ENCODE assay signal across 1 cellular context in the genomic region with DNA sequence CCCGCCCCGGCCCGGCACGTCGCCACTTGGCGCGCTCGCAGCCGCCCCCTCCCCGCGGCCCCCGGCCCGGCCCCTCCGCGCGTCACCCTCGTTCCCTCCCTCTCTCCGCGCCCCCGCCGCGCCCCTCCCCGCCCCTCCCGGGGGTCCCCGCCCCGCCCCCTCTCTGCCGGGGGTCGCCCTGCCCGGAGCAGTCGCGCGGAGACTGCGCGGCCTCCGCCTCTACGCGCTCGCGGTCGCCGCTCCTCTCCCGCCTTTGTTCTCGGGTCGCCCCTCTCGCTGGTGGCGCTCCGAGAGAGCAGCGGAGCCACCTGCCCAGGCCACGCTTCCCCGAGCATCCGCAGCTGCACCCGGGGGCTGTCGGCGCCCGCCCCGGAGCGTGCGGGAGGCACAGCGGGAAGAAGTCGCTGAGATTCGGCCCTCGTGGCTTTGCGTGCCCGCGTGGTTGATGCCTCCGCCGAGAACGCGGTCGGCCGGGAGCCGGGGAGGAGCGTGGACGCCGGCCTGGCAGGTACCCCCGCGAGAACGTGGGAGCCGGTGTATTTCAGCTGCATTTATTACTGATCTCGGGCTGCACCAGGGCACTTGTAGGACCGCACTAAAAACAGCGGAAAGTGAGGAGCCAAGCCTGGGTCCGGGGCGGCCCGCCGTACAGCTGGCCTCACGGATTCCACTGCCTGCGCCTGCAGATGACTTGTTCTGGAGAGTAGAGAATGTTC.
A peak's percentile ranks its signal among the peaks of the same experiment; 100 is the strongest.
TF ChIP-seq lines count a peak whose summit lies in the region.

No MANE protein-coding gene starts in this region.

TF ChIP-seq in K562, 482 proteins besides CTCF, POLR2A, EP300 and RAD21 (continued from another document and continues in another):
- TF ChIP-seq ZBTB7A (IDR thresholded peaks at IDR 0.05; ENCODE audit: borderline replicate concordance, control insufficient read depth, low read depth, low read length): peak; percentile 84; the same call in 1 of the 2 replicates
- no peak for TF ChIP-seq SMARCE1 (IDR thresholded peaks at IDR 0.05)
- TF ChIP-seq, protein P1, sequence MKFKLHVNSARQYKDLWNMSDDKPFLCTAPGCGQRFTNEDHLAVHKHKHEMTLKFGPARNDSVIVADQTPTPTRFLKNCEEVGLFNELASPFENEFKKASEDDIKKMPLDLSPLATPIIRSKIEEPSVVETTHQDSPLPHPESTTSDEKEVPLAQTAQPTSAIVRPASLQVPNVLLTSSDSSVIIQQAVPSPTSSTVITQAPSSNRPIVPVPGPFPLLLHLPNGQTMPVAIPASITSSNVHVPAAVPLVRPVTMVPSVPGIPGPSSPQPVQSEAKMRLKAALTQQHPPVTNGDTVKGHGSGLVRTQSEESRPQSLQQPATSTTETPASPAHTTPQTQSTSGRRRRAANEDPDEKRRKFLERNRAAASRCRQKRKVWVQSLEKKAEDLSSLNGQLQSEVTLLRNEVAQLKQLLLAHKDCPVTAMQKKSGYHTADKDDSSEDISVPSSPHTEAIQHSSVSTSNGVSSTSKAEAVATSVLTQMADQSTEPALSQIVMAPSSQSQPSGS (CRISPR knock-in tag; IDR thresholded peaks at IDR 0.05): peak; percentile 77
- peak; percentile 95 for TF ChIP-seq L3MBTL2 (IDR thresholded peaks at IDR 0.05)
- TF ChIP-seq, protein P2, sequence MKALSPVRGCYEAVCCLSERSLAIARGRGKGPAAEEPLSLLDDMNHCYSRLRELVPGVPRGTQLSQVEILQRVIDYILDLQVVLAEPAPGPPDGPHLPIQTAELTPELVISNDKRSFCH (CRISPR knock-in tag; IDR thresholded peaks at IDR 0.05): no peak
- TF ChIP-seq, protein P2 (tag; IDR thresholded peaks at IDR 0.05): 0 out of 2 replicates have a peak, but pooled peaks have one; percentile 81
- TF ChIP-seq CEBPG (CRISPR knock-in tag; IDR thresholded peaks at IDR 0.05): no peak
- no peak for TF ChIP-seq CEBPG (tag; conservative IDR thresholded peaks at IDR 0.05 in 1 of 2, IDR thresholded peaks at IDR 0.05 in 1 of 2)
- peak; percentile 50 to 75; a peak in 3 of 4 replicates for TF ChIP-seq MAZ (CRISPR knock-in tag; conservative IDR thresholded peaks at IDR 0.05 in 1 of 2, IDR thresholded peaks at IDR 0.05 in 1 of 2)
- TF ChIP-seq, protein P3, sequence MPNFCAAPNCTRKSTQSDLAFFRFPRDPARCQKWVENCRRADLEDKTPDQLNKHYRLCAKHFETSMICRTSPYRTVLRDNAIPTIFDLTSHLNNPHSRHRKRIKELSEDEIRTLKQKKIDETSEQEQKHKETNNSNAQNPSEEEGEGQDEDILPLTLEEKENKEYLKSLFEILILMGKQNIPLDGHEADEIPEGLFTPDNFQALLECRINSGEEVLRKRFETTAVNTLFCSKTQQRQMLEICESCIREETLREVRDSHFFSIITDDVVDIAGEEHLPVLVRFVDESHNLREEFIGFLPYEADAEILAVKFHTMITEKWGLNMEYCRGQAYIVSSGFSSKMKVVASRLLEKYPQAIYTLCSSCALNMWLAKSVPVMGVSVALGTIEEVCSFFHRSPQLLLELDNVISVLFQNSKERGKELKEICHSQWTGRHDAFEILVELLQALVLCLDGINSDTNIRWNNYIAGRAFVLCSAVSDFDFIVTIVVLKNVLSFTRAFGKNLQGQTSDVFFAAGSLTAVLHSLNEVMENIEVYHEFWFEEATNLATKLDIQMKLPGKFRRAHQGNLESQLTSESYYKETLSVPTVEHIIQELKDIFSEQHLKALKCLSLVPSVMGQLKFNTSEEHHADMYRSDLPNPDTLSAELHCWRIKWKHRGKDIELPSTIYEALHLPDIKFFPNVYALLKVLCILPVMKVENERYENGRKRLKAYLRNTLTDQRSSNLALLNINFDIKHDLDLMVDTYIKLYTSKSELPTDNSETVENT (CRISPR knock-in tag; IDR thresholded peaks at IDR 0.05): peak; percentile 33; the same call in 1 of the 2 replicates
- peak; percentile 65; the same call in 1 of the 2 replicates for TF ChIP-seq TOE1 (IDR thresholded peaks at IDR 0.05; ENCODE audit: borderline replicate concordance)
- no peak for TF ChIP-seq TOE1 (CRISPR knock-in tag; IDR thresholded peaks at IDR 0.05; ENCODE audit: borderline replicate concordance, low read depth)
- TF ChIP-seq MED1 (CRISPR knock-in tag; IDR thresholded peaks at IDR 0.05; ENCODE audit: borderline replicate concordance): no peak
- peak; percentile 82 for TF ChIP-seq MYC (IDR thresholded peaks at IDR 0.05; ENCODE audit: low read depth, low read length)
- peak; percentile 75; the same call in 1 of the 2 replicates for TF ChIP-seq MYC (CRISPR knock-in tag; IDR thresholded peaks at IDR 0.05; ENCODE audit: borderline replicate concordance, low read depth)
- TF ChIP-seq, protein P4, sequence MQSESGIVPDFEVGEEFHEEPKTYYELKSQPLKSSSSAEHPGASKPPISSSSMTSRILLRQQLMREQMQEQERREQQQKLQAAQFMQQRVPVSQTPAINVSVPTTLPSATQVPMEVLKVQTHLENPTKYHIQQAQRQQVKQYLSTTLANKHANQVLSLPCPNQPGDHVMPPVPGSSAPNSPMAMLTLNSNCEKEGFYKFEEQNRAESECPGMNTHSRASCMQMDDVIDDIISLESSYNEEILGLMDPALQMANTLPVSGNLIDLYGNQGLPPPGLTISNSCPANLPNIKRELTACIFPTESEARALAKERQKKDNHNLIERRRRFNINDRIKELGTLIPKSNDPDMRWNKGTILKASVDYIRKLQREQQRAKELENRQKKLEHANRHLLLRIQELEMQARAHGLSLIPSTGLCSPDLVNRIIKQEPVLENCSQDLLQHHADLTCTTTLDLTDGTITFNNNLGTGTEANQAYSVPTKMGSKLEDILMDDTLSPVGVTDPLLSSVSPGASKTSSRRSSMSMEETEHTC (IDR thresholded peaks at IDR 0.05): 0 out of 2 replicates have a peak, but pooled peaks have one; percentile 14
- peak; percentile 35; the same call in 1 of the 2 replicates for TF ChIP-seq IRF2 (CRISPR knock-in tag; IDR thresholded peaks at IDR 0.05)
- peak; percentile 84; the same call in 1 of the 2 replicates for TF ChIP-seq ZBTB1 (CRISPR knock-in tag; IDR thresholded peaks at IDR 0.05; ENCODE audit: borderline replicate concordance, low read depth)
- no peak for TF ChIP-seq SNRNP70 (optimal IDR thresholded peaks at IDR 0.05; ENCODE audit: low read depth, low read length)
- peak; percentile 34; the same call in 1 of the 2 replicates for TF ChIP-seq BRD4 (IDR thresholded peaks at IDR 0.05)
- TF ChIP-seq MAFF (IDR thresholded peaks at IDR 0.05; ENCODE audit: low read length): no peak
- 0 out of 4 replicates have a peak, but pooled peaks of 1 of the 2 experiments have one; percentile 30 for TF ChIP-seq FOXA3 (CRISPR knock-in tag; conservative IDR thresholded peaks at IDR 0.05 in 1 of 2, IDR thresholded peaks at IDR 0.05 in 1 of 2)
- TF ChIP-seq, protein P5, sequence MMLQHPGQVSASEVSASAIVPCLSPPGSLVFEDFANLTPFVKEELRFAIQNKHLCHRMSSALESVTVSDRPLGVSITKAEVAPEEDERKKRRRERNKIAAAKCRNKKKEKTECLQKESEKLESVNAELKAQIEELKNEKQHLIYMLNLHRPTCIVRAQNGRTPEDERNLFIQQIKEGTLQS (IDR thresholded peaks at IDR 0.05): no peak
- TF ChIP-seq, protein P5 (CRISPR knock-in tag; conservative IDR thresholded peaks at IDR 0.05): peak; percentile 57; the same call in 1 of the 2 replicates
- TF ChIP-seq HMGN3 (IDR thresholded peaks at IDR 0.05; ENCODE audit: borderline replicate concordance, extremely low read depth, insufficient read length, low read depth, low read length): peak; percentile 71
- peak in 1 of 2 experiments; percentile 21; a peak in 1 of 3 replicates for TF ChIP-seq CBX3 (IDR thresholded peaks at IDR 0.05; ENCODE audit: borderline replicate concordance in 1 of 2, low read length in 2 of 2)
- TF ChIP-seq TBP (optimal IDR thresholded peaks at IDR 0.05; ENCODE audit: low read depth, low read length): peak; percentile 38
- TF ChIP-seq, protein P6, sequence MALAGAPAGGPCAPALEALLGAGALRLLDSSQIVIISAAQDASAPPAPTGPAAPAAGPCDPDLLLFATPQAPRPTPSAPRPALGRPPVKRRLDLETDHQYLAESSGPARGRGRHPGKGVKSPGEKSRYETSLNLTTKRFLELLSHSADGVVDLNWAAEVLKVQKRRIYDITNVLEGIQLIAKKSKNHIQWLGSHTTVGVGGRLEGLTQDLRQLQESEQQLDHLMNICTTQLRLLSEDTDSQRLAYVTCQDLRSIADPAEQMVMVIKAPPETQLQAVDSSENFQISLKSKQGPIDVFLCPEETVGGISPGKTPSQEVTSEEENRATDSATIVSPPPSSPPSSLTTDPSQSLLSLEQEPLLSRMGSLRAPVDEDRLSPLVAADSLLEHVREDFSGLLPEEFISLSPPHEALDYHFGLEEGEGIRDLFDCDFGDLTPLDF (CRISPR knock-in tag; IDR thresholded peaks at IDR 0.05): peak; percentile 85; the same call in 1 of the 2 replicates
- peak; percentile 65 for TF ChIP-seq FIP1L1 (IDR thresholded peaks at IDR 0.05; ENCODE audit: low read depth, low read length, poor library complexity, severe bottlenecking)
- 0 out of 4 replicates have a peak, but pooled peaks of 1 of the 2 experiments have one; percentile 30 for TF ChIP-seq TBL1XR1 (IDR thresholded peaks at IDR 0.05; ENCODE audit: low read length in 2 of 2)
- TF ChIP-seq POLR2G (IDR thresholded peaks at IDR 0.05; ENCODE audit: low read depth, low read length): peak; percentile 91
- peak; percentile 83 for TF ChIP-seq RB1 (IDR thresholded peaks at IDR 0.05; ENCODE audit: low read depth)
- peak; percentile 81 for TF ChIP-seq FUS (optimal IDR thresholded peaks at IDR 0.05; ENCODE audit: low read depth, low read length)
- TF ChIP-seq TGIF2 (CRISPR knock-in tag; IDR thresholded peaks at IDR 0.05): peak; percentile 79; the same call in 1 of the 2 replicates
- TF ChIP-seq BACH1 (tag; IDR thresholded peaks at IDR 0.05): no peak
- no peak for TF ChIP-seq ILK (tag; IDR thresholded peaks at IDR 0.05; ENCODE audit: borderline replicate concordance, low read depth)
- TF ChIP-seq GTF2F1 (IDR thresholded peaks at IDR 0.05; ENCODE audit: low read depth, low read length): no peak
- 0 out of 2 replicates have a peak, but pooled peaks have one; percentile 34 for TF ChIP-seq EHMT2 (IDR thresholded peaks at IDR 0.05)
- 0 out of 2 replicates have a peak, but pooled peaks have one; percentile 23 for TF ChIP-seq PHB (CRISPR knock-in tag; IDR thresholded peaks at IDR 0.05)
- peak; percentile 58; the same call in 1 of the 2 replicates for TF ChIP-seq TRIM28 (IDR thresholded peaks at IDR 0.05)
- TF ChIP-seq MCM2 (IDR thresholded peaks at IDR 0.05; ENCODE audit: low read depth): no peak
- TF ChIP-seq SAFB (IDR thresholded peaks at IDR 0.05; ENCODE audit: borderline replicate concordance, low read depth, low read length): peak; percentile 89
- TF ChIP-seq NCOA2 (IDR thresholded peaks at IDR 0.05; ENCODE audit: partially characterized antibody in 2 of 2): no peak
- TF ChIP-seq, protein P7, sequence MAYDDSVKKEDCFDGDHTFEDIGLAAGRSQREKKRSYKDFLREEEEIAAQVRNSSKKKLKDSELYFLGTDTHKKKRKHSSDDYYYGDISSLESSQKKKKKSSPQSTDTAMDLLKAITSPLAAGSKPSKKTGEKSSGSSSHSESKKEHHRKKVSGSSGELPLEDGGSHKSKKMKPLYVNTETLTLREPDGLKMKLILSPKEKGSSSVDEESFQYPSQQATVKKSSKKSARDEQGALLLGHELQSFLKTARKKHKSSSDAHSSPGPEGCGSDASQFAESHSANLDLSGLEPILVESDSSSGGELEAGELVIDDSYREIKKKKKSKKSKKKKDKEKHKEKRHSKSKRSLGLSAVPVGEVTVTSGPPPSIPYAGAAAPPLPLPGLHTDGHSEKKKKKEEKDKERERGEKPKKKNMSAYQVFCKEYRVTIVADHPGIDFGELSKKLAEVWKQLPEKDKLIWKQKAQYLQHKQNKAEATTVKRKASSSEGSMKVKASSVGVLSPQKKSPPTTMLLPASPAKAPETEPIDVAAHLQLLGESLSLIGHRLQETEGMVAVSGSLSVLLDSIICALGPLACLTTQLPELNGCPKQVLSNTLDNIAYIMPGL (CRISPR knock-in tag; IDR thresholded peaks at IDR 0.05): peak; percentile 75; the same call in 1 of the 2 replicates
- 0 out of 2 replicates have a peak, but pooled peaks have one; percentile 37 for TF ChIP-seq NBN (IDR thresholded peaks at IDR 0.05; ENCODE audit: low read depth)
- peak; percentile 67 for TF ChIP-seq RBBP5 (IDR thresholded peaks at IDR 0.05; ENCODE audit: borderline replicate concordance, insufficient read depth, low read length, poor library complexity, severe bottlenecking)
- TF ChIP-seq, protein P8, sequence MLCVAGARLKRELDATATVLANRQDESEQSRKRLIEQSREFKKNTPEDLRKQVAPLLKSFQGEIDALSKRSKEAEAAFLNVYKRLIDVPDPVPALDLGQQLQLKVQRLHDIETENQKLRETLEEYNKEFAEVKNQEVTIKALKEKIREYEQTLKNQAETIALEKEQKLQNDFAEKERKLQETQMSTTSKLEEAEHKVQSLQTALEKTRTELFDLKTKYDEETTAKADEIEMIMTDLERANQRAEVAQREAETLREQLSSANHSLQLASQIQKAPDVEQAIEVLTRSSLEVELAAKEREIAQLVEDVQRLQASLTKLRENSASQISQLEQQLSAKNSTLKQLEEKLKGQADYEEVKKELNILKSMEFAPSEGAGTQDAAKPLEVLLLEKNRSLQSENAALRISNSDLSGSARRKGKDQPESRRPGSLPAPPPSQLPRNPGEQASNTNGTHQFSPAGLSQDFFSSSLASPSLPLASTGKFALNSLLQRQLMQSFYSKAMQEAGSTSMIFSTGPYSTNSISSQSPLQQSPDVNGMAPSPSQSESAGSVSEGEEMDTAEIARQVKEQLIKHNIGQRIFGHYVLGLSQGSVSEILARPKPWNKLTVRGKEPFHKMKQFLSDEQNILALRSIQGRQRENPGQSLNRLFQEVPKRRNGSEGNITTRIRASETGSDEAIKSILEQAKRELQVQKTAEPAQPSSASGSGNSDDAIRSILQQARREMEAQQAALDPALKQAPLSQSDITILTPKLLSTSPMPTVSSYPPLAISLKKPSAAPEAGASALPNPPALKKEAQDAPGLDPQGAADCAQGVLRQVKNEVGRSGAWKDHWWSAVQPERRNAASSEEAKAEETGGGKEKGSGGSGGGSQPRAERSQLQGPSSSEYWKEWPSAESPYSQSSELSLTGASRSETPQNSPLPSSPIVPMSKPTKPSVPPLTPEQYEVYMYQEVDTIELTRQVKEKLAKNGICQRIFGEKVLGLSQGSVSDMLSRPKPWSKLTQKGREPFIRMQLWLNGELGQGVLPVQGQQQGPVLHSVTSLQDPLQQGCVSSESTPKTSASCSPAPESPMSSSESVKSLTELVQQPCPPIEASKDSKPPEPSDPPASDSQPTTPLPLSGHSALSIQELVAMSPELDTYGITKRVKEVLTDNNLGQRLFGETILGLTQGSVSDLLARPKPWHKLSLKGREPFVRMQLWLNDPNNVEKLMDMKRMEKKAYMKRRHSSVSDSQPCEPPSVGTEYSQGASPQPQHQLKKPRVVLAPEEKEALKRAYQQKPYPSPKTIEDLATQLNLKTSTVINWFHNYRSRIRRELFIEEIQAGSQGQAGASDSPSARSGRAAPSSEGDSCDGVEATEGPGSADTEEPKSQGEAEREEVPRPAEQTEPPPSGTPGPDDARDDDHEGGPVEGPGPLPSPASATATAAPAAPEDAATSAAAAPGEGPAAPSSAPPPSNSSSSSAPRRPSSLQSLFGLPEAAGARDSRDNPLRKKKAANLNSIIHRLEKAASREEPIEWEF (CRISPR knock-in tag; IDR thresholded peaks at IDR 0.05): 0 out of 2 replicates have a peak, but pooled peaks have one; percentile 28
- 0 out of 2 replicates have a peak, but pooled peaks have one; percentile 25 for TF ChIP-seq ZNF76 (CRISPR knock-in tag; IDR thresholded peaks at IDR 0.05; ENCODE audit: borderline replicate concordance)
